ENCODE assay signal across 7 cellular contexts in genomic region chr4:131727418-131727817, GRCh38.
DNase-seq lines count a peak whose midpoint lies in the region; ATAC-seq and TF ChIP-seq lines count a peak whose summit lies in the region.
"Not testable (repeated sequence)": the region's sequence is repeated elsewhere in the genome, so short reads cannot be mapped to it uniquely, and the experiment has no call there.

No MANE protein-coding gene starts in this region.

- in situ Hi-C loops in astrocyte of the spinal cord (cut with HindIII; ENCODE audit: low sequenced_read_pairs) = not testable (repeated sequence)

- H3K4me1 Mint-ChIP-seq in T-helper 1 cell treated with Interleukin-12 subunit alpha and Interleukin-12 subunit beta and Interleukin-4 antibody, amounts not matched to agents 30 μg/mL and 1 μg/mL, for 36 hours (ENCODE audit: low read depth); activated CD8-positive, alpha-beta T cell treated with anti-CD3 and anti-CD28 coated beads, Interleukin-2, amount 10 ng/mL, durations not matched to agents 7 days and 5 days (ENCODE audit: low read depth): not testable (repeated sequence)

- H3K4me3 Mint-ChIP-seq in T-helper 1 cell treated with Interleukin-12 subunit alpha and Interleukin-12 subunit beta and Interleukin-4 antibody, amounts not matched to agents 30 μg/mL and 1 μg/mL, for 36 hours = peak overlapping the region; percentile 82
- H3K4me3 Mint-ChIP-seq in activated CD8-positive, alpha-beta T cell treated with anti-CD3 and anti-CD28 coated beads, Interleukin-2, amount 10 ng/mL, durations not matched to agents 7 days and 5 days = peak overlapping the region; percentile 18

- H3K4me3 ChIP-seq in AG10803 (ENCODE audit: low read length) (peak overlapping the region; percentile 30; the same call in 1 of the 2 replicates), astrocyte of the spinal cord (ENCODE audit: low read depth, low read length) (peak overlapping the region; percentile 27), fibroblast of pulmonary artery (replicated peaks; ENCODE audit: low read depth, low read length) (peak overlapping the region; percentile 42)

- CTCF ChIA-PET in activated CD8-positive, alpha-beta T cell treated with anti-CD3 and anti-CD28 coated beads, Interleukin-2, amount 10 ng/mL, durations not matched to agents 7 days and 5 days (lab: Charles Lee) = not testable (repeated sequence)

- TF ChIP-seq CTCF in AG10803 (conservative IDR thresholded peaks at IDR 0.05; ENCODE audit: low read length); astrocyte of the spinal cord (IDR thresholded peaks at IDR 0.05; ENCODE audit: low read depth, low read length); fibroblast of pulmonary artery (IDR thresholded peaks at IDR 0.05; ENCODE audit: low read length, missing control alignments): not testable (repeated sequence)

- POLR2A ChIA-PET in activated CD8-positive, alpha-beta T cell treated with anti-CD3 and anti-CD28 coated beads, Interleukin-2, amount 10 ng/mL, durations not matched to agents 7 days and 5 days (lab: Charles Lee) = not testable (repeated sequence)

- not testable (repeated sequence) for H3K36me3 Mint-ChIP-seq in T-helper 1 cell treated with Interleukin-12 subunit alpha and Interleukin-12 subunit beta and Interleukin-4 antibody, amounts not matched to agents 30 μg/mL and 1 μg/mL, for 36 hours (ENCODE audit: low read depth); activated CD8-positive, alpha-beta T cell treated with anti-CD3 and anti-CD28 coated beads, Interleukin-2, amount 10 ng/mL, durations not matched to agents 7 days and 5 days (ENCODE audit: low read depth)

- not testable (repeated sequence) for ATAC-seq in activated CD8-positive, alpha-beta T cell treated with anti-CD3 and anti-CD28 coated beads, Interleukin-2, amount 10 ng/mL, durations not matched to agents 7 days and 5 days

- DNase-seq in AG10803 (ENCODE audit: low read depth); activated CD8-positive, alpha-beta T cell treated with anti-CD3 and anti-CD28 coated beads, Interleukin-2, amount 10 ng/mL, durations not matched to agents 7 days and 5 days; astrocyte of the spinal cord (ENCODE audit: low read depth, low spot score): not testable (repeated sequence)
- DNase-seq in NCI-H524 (lab: John Stamatoyannopoulos, UW) (peak; percentile 2 to 25), fibroblast of pulmonary artery (ENCODE audit: low read depth) (peak; percentile 8), mesenteric fat pad (ENCODE audit: low spot score) (peak; percentile 51)

- not testable (repeated sequence) for H3K9me3 Mint-ChIP-seq in T-helper 1 cell treated with Interleukin-12 subunit alpha and Interleukin-12 subunit beta and Interleukin-4 antibody, amounts not matched to agents 30 μg/mL and 1 μg/mL, for 36 hours; activated CD8-positive, alpha-beta T cell treated with anti-CD3 and anti-CD28 coated beads, Interleukin-2, amount 10 ng/mL, durations not matched to agents 7 days and 5 days (ENCODE audit: insufficient read depth)

- H3K27ac Mint-ChIP-seq in T-helper 1 cell treated with Interleukin-12 subunit alpha and Interleukin-12 subunit beta and Interleukin-4 antibody, amounts not matched to agents 30 μg/mL and 1 μg/mL, for 36 hours; activated CD8-positive, alpha-beta T cell treated with anti-CD3 and anti-CD28 coated beads, Interleukin-2, amount 10 ng/mL, durations not matched to agents 7 days and 5 days: not testable (repeated sequence)

- not testable (repeated sequence) for H3K27me3 Mint-ChIP-seq in T-helper 1 cell treated with Interleukin-12 subunit alpha and Interleukin-12 subunit beta and Interleukin-4 antibody, amounts not matched to agents 30 μg/mL and 1 μg/mL, for 36 hours (ENCODE audit: low read depth); activated CD8-positive, alpha-beta T cell treated with anti-CD3 and anti-CD28 coated beads, Interleukin-2, amount 10 ng/mL, durations not matched to agents 7 days and 5 days (ENCODE audit: low read depth)
